8 cellular contexts compared by ENCODE assay signal in the genomic region with DNA sequence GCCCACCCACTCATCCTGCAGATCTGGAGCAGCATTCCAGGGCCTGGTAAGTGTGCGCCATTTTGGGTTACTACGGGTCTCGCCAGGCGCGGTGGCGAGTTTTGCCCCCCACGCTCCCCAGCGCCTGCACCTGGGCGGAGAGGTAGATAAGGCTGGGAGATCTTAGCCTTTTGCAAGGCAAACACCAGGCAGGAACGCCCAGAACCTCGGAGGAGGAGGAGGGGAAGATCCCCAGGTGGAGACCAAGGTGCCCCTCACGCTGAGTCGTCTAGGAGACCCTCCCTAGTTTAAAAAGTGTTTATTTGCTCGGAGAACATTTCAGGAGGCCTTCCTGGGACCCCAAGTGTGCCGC. TPM values are rescaled to one million over a fixed set of nuclear protein-coding genes. Genes with fewer than 3 reads are reported as not detected.
DNase-seq lines count a peak whose midpoint lies in the region; ATAC-seq and TF ChIP-seq lines count a peak whose summit lies in the region.

No MANE protein-coding gene starts in this region.

- no peak for TF ChIP-seq CTCF in HCT116 (IDR thresholded peaks at IDR 0.05 in 2 of 3, conservative IDR thresholded peaks at IDR 0.05 in 1 of 3; ENCODE audit: borderline replicate concordance in 1 of 3, insufficient read depth in 1 of 3, low read depth in 2 of 3, low read length in 2 of 3)

- intact Hi-C loops in HCT116 (cut with micrococcal nuclease) = loop anchor here (2.0 kb wide), 1 partner anchor 398 kb away; no protein-coding TSS in a partner anchor

- H3K4me1 Mint-ChIP-seq in activated CD8-positive, alpha-beta T cell treated with anti-CD3 and anti-CD28 coated beads, Interleukin-2, amount 10 ng/mL, durations not matched to agents 7 days and 5 days (ENCODE audit: low read depth) = peaks cover 20% of the 10 kb centered on the region

- no peaks in the 10 kb centered on the region for H3K36me3 ChIP-seq in HCT116 (ENCODE audit: control insufficient read depth in 1 of 2, insufficient read depth in 2 of 2, low read length in 2 of 2)
- no peaks in the 10 kb centered on the region for H3K36me3 ChIP-seq in iPS-20b (ENCODE audit: insufficient read depth, low read depth, low read length)
- no peaks in the 10 kb centered on the region for H3K36me3 ChIP-seq in skeletal muscle satellite cell (ENCODE audit: insufficient read depth, low read length)

- H3K27ac ChIP-seq in HCT116 (ENCODE audit: low read depth, low read length) (peak overlapping the region; percentile 90), iPS-20b (ENCODE audit: low read length) (no peak overlapping the region)

- H3K9me3 Mint-ChIP-seq in activated CD8-positive, alpha-beta T cell treated with anti-CD3 and anti-CD28 coated beads, Interleukin-2, amount 10 ng/mL, durations not matched to agents 7 days and 5 days (ENCODE audit: insufficient read depth) = no peaks in the 10 kb centered on the region

- peaks cover 29% of the 10 kb centered on the region for H3K79me2 ChIP-seq in HCT116 (ENCODE audit: insufficient read depth, low read length)

- peak overlapping the region; percentile 83 for H2AFZ ChIP-seq in HCT116 (ENCODE audit: low read depth, low read length, poor library complexity, severe bottlenecking)

- no peak for DNase-seq in HCT116 (ENCODE audit: low read depth, low spot score)
- DNase-seq in activated CD8-positive, alpha-beta T cell treated with anti-CD3 and anti-CD28 coated beads, Interleukin-2, amount 10 ng/mL, durations not matched to agents 7 days and 5 days = no peak
- no peak for DNase-seq in D341Med (ENCODE audit: low spot score)
- DNase-seq in central memory CD4-positive, alpha-beta T cell = no peak
- no peak for DNase-seq in NCI-H1105 (lab: John Stamatoyannopoulos, UW)

- no peaks in the 10 kb centered on the region for H3K9me3 ChIP-seq in HCT116 (ENCODE audit: control insufficient read depth in 1 of 2, insufficient read depth in 1 of 2, low read depth in 1 of 2, low read length in 2 of 2)
- H3K9me3 ChIP-seq in iPS-20b (ENCODE audit: insufficient read depth, low read depth, low read length) = no peaks in the 10 kb centered on the region
- H3K9me3 ChIP-seq in skeletal muscle satellite cell (replicated peaks; ENCODE audit: low read length) = no peaks in the 10 kb centered on the region

- H3K4me2 ChIP-seq in HCT116 (ENCODE audit: low read length) (peak overlapping the region; percentile 93), skeletal muscle satellite cell (ENCODE audit: low read length) (peak overlapping the region; percentile 91)

- H3K36me3 Mint-ChIP-seq in activated CD8-positive, alpha-beta T cell treated with anti-CD3 and anti-CD28 coated beads, Interleukin-2, amount 10 ng/mL, durations not matched to agents 7 days and 5 days (ENCODE audit: low read depth) = no peaks in the 10 kb centered on the region

- no TSS peak for BruUV-seq in HCT116 (replicated peaks; lab: Mats Ljungman, UMichigan)

- H3K4me3 ChIP-seq in HCT116 (replicated peaks in 1 of 2; ENCODE audit: low read depth in 1 of 2, low read length in 2 of 2) (peak overlapping the region; percentile 53 to 71), iPS-20b (ENCODE audit: low read length) (peak overlapping the region; percentile 38; the same call in 1 of the 2 replicates), skeletal muscle satellite cell (ENCODE audit: low read length) (peak overlapping the region; percentile 74)

- no peak for TF ChIP-seq POLR2A in HCT116 (IDR thresholded peaks at IDR 0.05; ENCODE audit: borderline replicate concordance, extremely low read depth, insufficient read depth, insufficient read length)

- H3K27me3 ChIP-seq in HCT116 (ENCODE audit: insufficient read depth, low read length) = no peaks in the 10 kb centered on the region
- H3K27me3 ChIP-seq in iPS-20b (ENCODE audit: insufficient read depth, low read length) = peaks cover 67% of the 10 kb centered on the region
- H3K27me3 ChIP-seq in skeletal muscle satellite cell (ENCODE audit: control insufficient read depth, insufficient read depth, low read length) = peaks cover 6% of the 10 kb centered on the region

- POLR2A ChIA-PET in HCT116 (lab: Charles Lee) = no interaction called here
- POLR2A ChIA-PET in activated CD8-positive, alpha-beta T cell treated with anti-CD3 and anti-CD28 coated beads, Interleukin-2, amount 10 ng/mL, durations not matched to agents 7 days and 5 days (lab: Charles Lee) = no interaction called here

- H3K9ac ChIP-seq in HCT116 (ENCODE audit: low read length) = peak overlapping the region; percentile 65
- H3K9ac ChIP-seq in iPS-20b (ENCODE audit: low read depth, low read length) = no peak overlapping the region
- H3K9ac ChIP-seq in skeletal muscle satellite cell (ENCODE audit: low read depth, low read length) = peak overlapping the region; percentile 77

- H3K4me3 Mint-ChIP-seq in activated CD8-positive, alpha-beta T cell treated with anti-CD3 and anti-CD28 coated beads, Interleukin-2, amount 10 ng/mL, durations not matched to agents 7 days and 5 days = peak overlapping the region; percentile 64

- H3K4me1 ChIP-seq in HCT116 (ENCODE audit: control insufficient read depth in 1 of 2, insufficient read depth in 2 of 2, low read length in 2 of 2) = peaks cover 36 to 54% of the 10 kb centered on the region in 2 experiments
- no peaks in the 10 kb centered on the region; the same call in 1 of the 2 replicates for H3K4me1 ChIP-seq in iPS-20b (ENCODE audit: insufficient read depth, low read length)
- H3K4me1 ChIP-seq in skeletal muscle satellite cell (ENCODE audit: control insufficient read depth, insufficient read depth, low read length) = peaks cover 32% of the 10 kb centered on the region

- CTCF ChIA-PET in HCT116 (lab: Charles Lee) = interaction anchor here (0.9 to 1.4 kb wide), 8 partner anchors 8 to 405 kb away, joined by 3 to 17 read pairs (median 6); no protein-coding TSS in a partner anchor
- CTCF ChIA-PET in activated CD8-positive, alpha-beta T cell treated with anti-CD3 and anti-CD28 coated beads, Interleukin-2, amount 10 ng/mL, durations not matched to agents 7 days and 5 days (lab: Charles Lee) = interaction anchor here (0.6 to 2.2 kb wide), 11 partner anchors 12 to 401 kb away, joined by 3 to 14 read pairs (median 5); no protein-coding TSS in a partner anchor

- no peaks in the 10 kb centered on the region for H3K9me2 ChIP-seq in HCT116 (ENCODE audit: insufficient read depth)

- H3K27ac Mint-ChIP-seq in activated CD8-positive, alpha-beta T cell treated with anti-CD3 and anti-CD28 coated beads, Interleukin-2, amount 10 ng/mL, durations not matched to agents 7 days and 5 days = no peak overlapping the region

- peak; percentile 4; the same call in 1 of the 2 replicates for ATAC-seq in HCT116
- ATAC-seq in activated CD8-positive, alpha-beta T cell treated with anti-CD3 and anti-CD28 coated beads, Interleukin-2, amount 10 ng/mL, durations not matched to agents 7 days and 5 days = no peak
- no peak for ATAC-seq in GM21825 (IDR thresholded peaks at IDR 0.05; ENCODE audit: unreplicated experiment)

- RAD21 ChIA-PET in HCT116 (lab: Charles Lee; ENCODE audit: low non-redundant PET in 1 of 2, low total read pairs in 2 of 2, uncharacterized antibody in 2 of 2, unreplicated experiment in 2 of 2) = no interaction called here

- H3K27me3 Mint-ChIP-seq in activated CD8-positive, alpha-beta T cell treated with anti-CD3 and anti-CD28 coated beads, Interleukin-2, amount 10 ng/mL, durations not matched to agents 7 days and 5 days (ENCODE audit: low read depth) = peaks cover 53% of the 10 kb centered on the region

- TF ChIP-seq RAD21 in HCT116 (IDR thresholded peaks at IDR 0.05; ENCODE audit: low read depth) = no peak

- no peaks in the 10 kb centered on the region for H4K20me1 ChIP-seq in HCT116 (ENCODE audit: insufficient read depth)

TF ChIP-seq in HCT116, 20 proteins besides CTCF, POLR2A, EP300 and RAD21 (continues in another document):
- TF ChIP-seq ZFX (IDR thresholded peaks at IDR 0.05) (no peak), ELF1 (IDR thresholded peaks at IDR 0.05; ENCODE audit: borderline replicate concordance, low read depth) (no peak), EZH2phosphoT487 (IDR thresholded peaks at IDR 0.05; ENCODE audit: borderline replicate concordance) (no peak), ZNF274 (IDR thresholded peaks at IDR 0.05; ENCODE audit: low read depth, low read length) (no peak)
- TF ChIP-seq, protein P1, sequence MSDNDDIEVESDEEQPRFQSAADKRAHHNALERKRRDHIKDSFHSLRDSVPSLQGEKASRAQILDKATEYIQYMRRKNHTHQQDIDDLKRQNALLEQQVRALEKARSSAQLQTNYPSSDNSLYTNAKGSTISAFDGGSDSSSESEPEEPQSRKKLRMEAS (IDR thresholded peaks at IDR 0.05) = no peak
- TF ChIP-seq, protein P2, sequence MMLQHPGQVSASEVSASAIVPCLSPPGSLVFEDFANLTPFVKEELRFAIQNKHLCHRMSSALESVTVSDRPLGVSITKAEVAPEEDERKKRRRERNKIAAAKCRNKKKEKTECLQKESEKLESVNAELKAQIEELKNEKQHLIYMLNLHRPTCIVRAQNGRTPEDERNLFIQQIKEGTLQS (IDR thresholded peaks at IDR 0.05) = no peak
- TF ChIP-seq, protein P3, sequence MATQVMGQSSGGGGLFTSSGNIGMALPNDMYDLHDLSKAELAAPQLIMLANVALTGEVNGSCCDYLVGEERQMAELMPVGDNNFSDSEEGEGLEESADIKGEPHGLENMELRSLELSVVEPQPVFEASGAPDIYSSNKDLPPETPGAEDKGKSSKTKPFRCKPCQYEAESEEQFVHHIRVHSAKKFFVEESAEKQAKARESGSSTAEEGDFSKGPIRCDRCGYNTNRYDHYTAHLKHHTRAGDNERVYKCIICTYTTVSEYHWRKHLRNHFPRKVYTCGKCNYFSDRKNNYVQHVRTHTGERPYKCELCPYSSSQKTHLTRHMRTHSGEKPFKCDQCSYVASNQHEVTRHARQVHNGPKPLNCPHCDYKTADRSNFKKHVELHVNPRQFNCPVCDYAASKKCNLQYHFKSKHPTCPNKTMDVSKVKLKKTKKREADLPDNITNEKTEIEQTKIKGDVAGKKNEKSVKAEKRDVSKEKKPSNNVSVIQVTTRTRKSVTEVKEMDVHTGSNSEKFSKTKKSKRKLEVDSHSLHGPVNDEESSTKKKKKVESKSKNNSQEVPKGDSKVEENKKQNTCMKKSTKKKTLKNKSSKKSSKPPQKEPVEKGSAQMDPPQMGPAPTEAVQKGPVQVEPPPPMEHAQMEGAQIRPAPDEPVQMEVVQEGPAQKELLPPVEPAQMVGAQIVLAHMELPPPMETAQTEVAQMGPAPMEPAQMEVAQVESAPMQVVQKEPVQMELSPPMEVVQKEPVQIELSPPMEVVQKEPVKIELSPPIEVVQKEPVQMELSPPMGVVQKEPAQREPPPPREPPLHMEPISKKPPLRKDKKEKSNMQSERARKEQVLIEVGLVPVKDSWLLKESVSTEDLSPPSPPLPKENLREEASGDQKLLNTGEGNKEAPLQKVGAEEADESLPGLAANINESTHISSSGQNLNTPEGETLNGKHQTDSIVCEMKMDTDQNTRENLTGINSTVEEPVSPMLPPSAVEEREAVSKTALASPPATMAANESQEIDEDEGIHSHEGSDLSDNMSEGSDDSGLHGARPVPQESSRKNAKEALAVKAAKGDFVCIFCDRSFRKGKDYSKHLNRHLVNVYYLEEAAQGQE (IDR thresholded peaks at IDR 0.05; ENCODE audit: low read depth) = no peak

RNA-seq across cellular contexts. Expression of a gene that starts 0.4 kb away (rescaled TPM):
- 23.4 TPM for total RNA-seq in HCT116 (2021; ENCODE audit: unreplicated experiment)
- polyA plus RNA-seq in HCT116 (2012) = 41.1 and 42.2 TPM in 2 replicates
- total RNA-seq in activated CD8-positive, alpha-beta T cell treated with anti-CD3 and anti-CD28 coated beads, Interleukin-2, amount 10 ng/mL, durations not matched to agents 7 days and 5 days = 1 to 10 TPM; 5.8 to 5.9 TPM
- total RNA-seq in skeletal muscle satellite cell (2012; rRNA removed) = 4.8 TPM in 1 of 2 replicates, not detected in the other
